ENCODE assay signal across 24 cellular contexts in the genomic region with DNA sequence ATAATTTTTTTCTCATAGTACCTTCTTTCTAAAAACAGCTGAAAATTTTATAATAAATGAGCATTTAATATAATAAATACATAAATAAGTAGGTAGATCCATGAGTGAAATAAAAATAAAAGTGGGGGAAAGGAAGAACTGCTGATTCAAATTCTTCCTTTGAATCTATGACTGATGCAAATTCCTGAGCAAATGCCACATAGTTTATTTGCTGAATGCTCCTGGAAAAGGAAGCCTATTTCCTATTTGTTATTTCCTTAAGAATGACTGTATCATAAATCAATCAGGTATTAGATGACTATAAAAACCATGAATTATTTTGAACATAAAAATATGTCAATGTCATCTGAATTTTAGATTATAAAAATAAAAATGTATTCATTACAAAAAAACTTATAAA. TPM values are rescaled to one million over a fixed set of nuclear protein-coding genes. Genes with fewer than 3 reads are reported as not detected.
DNase-seq lines count a peak whose midpoint lies in the region; ATAC-seq and TF ChIP-seq lines count a peak whose summit lies in the region.
"Had no signal": no experiment of that assay in that cellular context is flagged by ENCODE, and none has a peak within 500 bp of the region (broad histone marks: within the 10 kb centered on the region; RNA-seq: fewer than 3 reads in every experiment).

No MANE protein-coding gene starts in this region.

- no peaks in the 10 kb centered on the region for H3K27me3 Mint-ChIP-seq in activated CD4-positive, alpha-beta memory T cell treated with anti-CD3 and anti-CD28 coated beads, Interleukin-2, amount 10 ng/mL, durations not matched to agents 7 days and 5 days
- H3K27me3 Mint-ChIP-seq: activated CD8-positive, alpha-beta T cell treated with anti-CD3 and anti-CD28 coated beads for 36 hours; activated naive CD8-positive, alpha-beta T cell treated with anti-CD3 and anti-CD28 coated beads for 36 hours had no signal

- H3K9me1 ChIP-seq in IMR-90 (ENCODE audit: insufficient read depth, low read length), result peaks cover 5% of the 10 kb centered on the region; the same call in 1 of the 2 replicates

- H2BK120ac ChIP-seq in IMR-90 (ENCODE audit: low read depth, low read length), result no peak overlapping the region

- H3K4ac ChIP-seq in IMR-90 (ENCODE audit: low read depth, low read length), result no peak overlapping the region

- H3K56ac ChIP-seq in IMR-90 (ENCODE audit: extremely low read depth, insufficient read depth, low read length), result no peak overlapping the region

- no peak overlapping the region for H2AK5ac ChIP-seq in IMR-90 (ENCODE audit: low read depth, low read length)

- H2BK15ac ChIP-seq in IMR-90 (ENCODE audit: low read depth, low read length), result no peak overlapping the region

- DNase-seq in AG10803 (ENCODE audit: low read depth) (peak; percentile 61), IMR-90 (peak; percentile 48), choroid plexus epithelial cell (ENCODE audit: low read depth) (peak; percentile 61), left colon (no peak), lower lobe of right lung (no peak), SKM-1 (lab: John Stamatoyannopoulos, UW; ENCODE audit: unreplicated experiment) (no peak)
- no peak for DNase-seq in activated CD4-positive, alpha-beta memory T cell treated with anti-CD3 and anti-CD28 coated beads, Interleukin-2, amount 10 ng/mL, durations not matched to agents 7 days and 5 days
- DNase-seq: activated CD8-positive, alpha-beta T cell treated with anti-CD3 and anti-CD28 coated beads for 36 hours; activated naive CD8-positive, alpha-beta T cell treated with anti-CD3 and anti-CD28 coated beads for 36 hours; effector memory CD4-positive, alpha-beta T cell; GDM1; left ventricle myocardium inferior; NCI-H1436 treated with DMSO at 0.1 percent for 48 hours; NCI-H2227 treated with DMSO at 0.1 percent for 48 hours; RPMI8226; sigmoid colon; stimulated activated CD4-positive, alpha-beta T cell treated with anti-CD3 and anti-CD28 coated beads, Interleukin-2, amount 100 ng/mL, for 24 hours; stomach had no signal

- no peak overlapping the region for H2BK20ac ChIP-seq in IMR-90 (ENCODE audit: low read depth, low read length)

- no peak overlapping the region for H3K23ac ChIP-seq in IMR-90 (ENCODE audit: low read depth, low read length)

- H3K18ac ChIP-seq in IMR-90 (ENCODE audit: low read depth, low read length), result no peak overlapping the region

- no peak overlapping the region for H2AFZ ChIP-seq in IMR-90 (replicated peaks; ENCODE audit: low read length, poor library complexity)

- no peaks in the 10 kb centered on the region for H3K27me3 ChIP-seq in IMR-90 (ENCODE audit: control insufficient read depth, insufficient read depth, low read length)
- no peaks in the 10 kb centered on the region for H3K27me3 ChIP-seq in lower lobe of right lung (ENCODE audit: low read depth)
- H3K27me3 ChIP-seq: foreskin keratinocyte, sigmoid colon, stomach had no signal

- TF ChIP-seq POLR2A in IMR-90 (IDR thresholded peaks at IDR 0.05; ENCODE audit: low read depth, low read length), result no peak

- no peak overlapping the region for H4K8ac ChIP-seq in IMR-90 (ENCODE audit: low read depth in 2 of 2, low read length in 2 of 2)

- BruUV-seq in IMR-90 (replicated peaks; lab: Mats Ljungman, UMichigan), result no TSS peak

- H3K4me3 Mint-ChIP-seq in activated CD4-positive, alpha-beta memory T cell treated with anti-CD3 and anti-CD28 coated beads, Interleukin-2, amount 10 ng/mL, durations not matched to agents 7 days and 5 days, result no peak overlapping the region
- H3K4me3 Mint-ChIP-seq: activated CD8-positive, alpha-beta T cell treated with anti-CD3 and anti-CD28 coated beads for 36 hours; activated naive CD8-positive, alpha-beta T cell treated with anti-CD3 and anti-CD28 coated beads for 36 hours; activated T-helper 1 cell treated with anti-CD3 and anti-CD28 coated beads, Interleukin-12 subunit alpha, Interleukin-12 subunit beta, Interleukin-2, Interleukin-4 antibody, amounts not matched to agents 30 ng/mL and 10 ng/mL and 1 ng/mL, durations not matched to agents 14 hours and 24 hours and 36 hours had no signal

- peaks cover 20 to 51% of the 10 kb centered on the region in 2 experiments for H3K79me1 ChIP-seq in IMR-90 (ENCODE audit: low read depth in 1 of 2, low read length in 2 of 2)

- 0 out of 2 replicates have a peak overlapping the region, but pooled peaks have one; percentile 68 for H3K4me2 ChIP-seq in IMR-90 (ENCODE audit: low read depth, low read length)

- no peak overlapping the region for H2AK9ac ChIP-seq in IMR-90 (replicated peaks; ENCODE audit: low read depth, low read length, poor library complexity)

- peak overlapping the region; percentile 65 for H2BK5ac ChIP-seq in IMR-90 (ENCODE audit: low read depth, low read length, poor library complexity, severe bottlenecking)

- no peak overlapping the region for H3K4me3 ChIP-seq in AG10803 (ENCODE audit: low read length)
- H3K4me3 ChIP-seq in IMR-90 (ENCODE audit: insufficient read depth, low read depth, low read length), result no peak overlapping the region
- no peak overlapping the region for H3K4me3 ChIP-seq in choroid plexus epithelial cell (ENCODE audit: low read depth, low read length)
- H3K4me3 ChIP-seq in lower lobe of right lung, result no peak overlapping the region
- H3K4me3 ChIP-seq: left ventricle myocardium inferior, sigmoid colon, stomach had no signal

- no peaks in the 10 kb centered on the region for H3K9me3 ChIP-seq in IMR-90 (ENCODE audit: control insufficient read depth, insufficient read depth, low read length)
- H3K9me3 ChIP-seq in lower lobe of right lung, result no peaks in the 10 kb centered on the region
- H3K9me3 ChIP-seq: sigmoid colon, stomach had no signal

- H3K9ac ChIP-seq in IMR-90 (ENCODE audit: low read depth, low read length), result no peak overlapping the region

- dilution Hi-C loops in IMR-90 (cut with HindIII; ENCODE audit: low sequenced_read_pairs, unreplicated experiment), result no loop called here

- H3K4me1 ChIP-seq in IMR-90 (ENCODE audit: control insufficient read depth, insufficient read depth, low read length) (peaks cover 2% of the 10 kb centered on the region), lower lobe of right lung (peaks cover 20% of the 10 kb centered on the region)

- H3K27ac ChIP-seq in IMR-90 (ENCODE audit: insufficient read depth, low read length), result no peak overlapping the region
- H3K27ac ChIP-seq in lower lobe of right lung, result no peak overlapping the region
- H3K27ac ChIP-seq: foreskin keratinocyte, left ventricle myocardium inferior, sigmoid colon, stomach had no signal

- H4K20me1 ChIP-seq in IMR-90 (ENCODE audit: insufficient read depth, low read length), result peaks cover 2% of the 10 kb centered on the region; the same call in 1 of the 2 replicates

- ATAC-seq in IMR-90 (ENCODE audit: low read depth), result peak; percentile 64
- ATAC-seq in left colon, result peak; percentile 26
- ATAC-seq in lower lobe of right lung, result no peak
- ATAC-seq in HG02798 (IDR thresholded peaks at IDR 0.05; ENCODE audit: poor library complexity, unreplicated experiment), result no peak
- ATAC-seq: activated CD8-positive, alpha-beta T cell treated with anti-CD3 and anti-CD28 coated beads for 36 hours; foreskin keratinocyte had no signal

- POLR2A ChIA-PET in IMR-90 (lab: Charles Lee; ENCODE audit: unreplicated experiment), result interaction anchor here (1.0 kb wide), 1 partner anchor 10 kb away, joined by 3 read pairs; no protein-coding TSS in a partner anchor
- POLR2A ChIA-PET in activated CD4-positive, alpha-beta memory T cell treated with anti-CD3 and anti-CD28 coated beads, Interleukin-2, amount 10 ng/mL, durations not matched to agents 7 days and 5 days (lab: Charles Lee), result interaction anchor here (1.3 kb wide), 1 partner anchor 17 kb away, joined by 6 read pairs; a partner anchor contains a TSS

- H3K9me3 Mint-ChIP-seq in activated CD4-positive, alpha-beta memory T cell treated with anti-CD3 and anti-CD28 coated beads, Interleukin-2, amount 10 ng/mL, durations not matched to agents 7 days and 5 days, result peaks cover 2% of the 10 kb centered on the region
- H3K9me3 Mint-ChIP-seq: activated T-helper 1 cell treated with anti-CD3 and anti-CD28 coated beads, Interleukin-12 subunit alpha, Interleukin-12 subunit beta, Interleukin-2, Interleukin-4 antibody, amounts not matched to agents 30 ng/mL and 10 ng/mL and 1 ng/mL, durations not matched to agents 14 hours and 24 hours and 36 hours had no signal

- no peak overlapping the region for H3K27ac Mint-ChIP-seq in activated CD4-positive, alpha-beta memory T cell treated with anti-CD3 and anti-CD28 coated beads, Interleukin-2, amount 10 ng/mL, durations not matched to agents 7 days and 5 days
- H3K27ac Mint-ChIP-seq: activated CD8-positive, alpha-beta T cell treated with anti-CD3 and anti-CD28 coated beads for 36 hours; activated naive CD8-positive, alpha-beta T cell treated with anti-CD3 and anti-CD28 coated beads for 36 hours had no signal

- H4K91ac ChIP-seq in IMR-90 (ENCODE audit: insufficient read depth, low read depth, low read length), result no peak overlapping the region

- H3K14ac ChIP-seq in IMR-90 (replicated peaks; ENCODE audit: low read depth, low read length), result no peak overlapping the region

- no peak for TF ChIP-seq CTCF in AG10803 (conservative IDR thresholded peaks at IDR 0.05; ENCODE audit: low read length)
- no peak for TF ChIP-seq CTCF in IMR-90 (conservative IDR thresholded peaks at IDR 0.05; ENCODE audit: low read depth, low read length)
- no peak for TF ChIP-seq CTCF in choroid plexus epithelial cell (conservative IDR thresholded peaks at IDR 0.05; ENCODE audit: low read depth, low read length)
- no peak for TF ChIP-seq CTCF in lower lobe of right lung (IDR thresholded peaks at IDR 0.05)

- intact Hi-C loops in IMR-90 (cut with micrococcal nuclease), result no loop called here
- intact Hi-C loops in left colon (cut with DNase I, micrococcal nuclease), result no loop called here
- intact Hi-C loops in lower lobe of right lung (cut with DNase I), result no loop called here

- H3K4me1 Mint-ChIP-seq in activated CD4-positive, alpha-beta memory T cell treated with anti-CD3 and anti-CD28 coated beads, Interleukin-2, amount 10 ng/mL, durations not matched to agents 7 days and 5 days, result peaks cover 15% of the 10 kb centered on the region

- H3K36me3 ChIP-seq in IMR-90 (ENCODE audit: control insufficient read depth, insufficient read depth, low read length), result no peaks in the 10 kb centered on the region
- H3K36me3 ChIP-seq in lower lobe of right lung, result no peaks in the 10 kb centered on the region
- H3K36me3 ChIP-seq: left ventricle myocardium inferior, sigmoid colon, stomach had no signal

- CTCF ChIA-PET in IMR-90 (lab: Yijun Ruan, JAX), result no interaction called here
- CTCF ChIA-PET in activated CD4-positive, alpha-beta memory T cell treated with anti-CD3 and anti-CD28 coated beads, Interleukin-2, amount 10 ng/mL, durations not matched to agents 7 days and 5 days (lab: Charles Lee), result no interaction called here

- H4K5ac ChIP-seq in IMR-90 (ENCODE audit: low read depth, low read length), result no peak overlapping the region

- TF ChIP-seq RAD21 in IMR-90 (IDR thresholded peaks at IDR 0.05; ENCODE audit: low read length), result no peak

- H3K36me3 Mint-ChIP-seq in activated CD4-positive, alpha-beta memory T cell treated with anti-CD3 and anti-CD28 coated beads, Interleukin-2, amount 10 ng/mL, durations not matched to agents 7 days and 5 days (ENCODE audit: low read depth), result peaks cover 4% of the 10 kb centered on the region

- in situ Hi-C loops in IMR-90 (cut with MboI; ENCODE audit: low sequenced_read_pairs), result no loop called here

RNA-seq across cellular contexts. Expression of a gene that starts 16.6 kb away (rescaled TPM):
- 59.9 and 84.2 TPM in 2 replicates for total RNA-seq in IMR-90 (2012; rRNA removed)
- 25.4 and 32.5 TPM in 2 replicates for polyA plus RNA-seq in IMR-90 (2012; rRNA removed)
- 6.9 and 9.2 TPM in 2 replicates for polyA plus RNA-seq in IMR-90 (2012; cell fraction: cytosol; rRNA removed)
- 5.0 and 34.6 TPM in 2 replicates for polyA plus RNA-seq in IMR-90 (2012; cell fraction: nucleus; rRNA removed; ENCODE audit: low replicate concordance)
- total RNA-seq in left colon, result 10 to 100 TPM; 30.3 to 33.9 TPM
- 10 to 100 TPM; 26.0 to 26.3 TPM for total RNA-seq in activated CD4-positive, alpha-beta memory T cell treated with anti-CD3 and anti-CD28 coated beads, Interleukin-2, amount 10 ng/mL, durations not matched to agents 7 days and 5 days
- total RNA-seq in lower lobe of right lung, result 25.1 TPM

RNA-seq across cellular contexts. Expression of a gene that starts 49.4 kb away (rescaled TPM):
- total RNA-seq in IMR-90 (2012; rRNA removed), result not detected in 2 replicates
- polyA plus RNA-seq in IMR-90 (2012; rRNA removed), result not detected in 2 replicates
- polyA plus RNA-seq in IMR-90 (2012; cell fraction: cytosol; rRNA removed), result not detected in 2 replicates
- polyA plus RNA-seq in IMR-90 (2012; cell fraction: nucleus; rRNA removed; ENCODE audit: low replicate concordance), result not detected in 2 replicates
- not detected for total RNA-seq in left colon
- not detected for total RNA-seq in activated CD4-positive, alpha-beta memory T cell treated with anti-CD3 and anti-CD28 coated beads, Interleukin-2, amount 10 ng/mL, durations not matched to agents 7 days and 5 days
- not detected for total RNA-seq in lower lobe of right lung
- total RNA-seq: activated CD8-positive, alpha-beta T cell treated with anti-CD3 and anti-CD28 coated beads for 36 hours; activated naive CD8-positive, alpha-beta T cell treated with anti-CD3 and anti-CD28 coated beads for 36 hours; activated T-helper 1 cell treated with anti-CD3 and anti-CD28 coated beads, Interleukin-12 subunit alpha, Interleukin-12 subunit beta, Interleukin-2, Interleukin-4 antibody, amounts not matched to agents 30 ng/mL and 10 ng/mL and 1 ng/mL, durations not matched to agents 14 hours and 24 hours and 36 hours; cardiac septum; foreskin keratinocyte; left ventricle myocardium inferior; omental fat pad; sigmoid colon; urinary bladder had no signal
- polyA plus RNA-seq: foreskin keratinocyte, sigmoid colon, urinary bladder had no signal

Comparison
In these comparisons a context has a peak if more than half of its experiments do, and no peak if none do; other contexts are left out.
1. DNase-seq: peak in AG10803 (single experiment), IMR-90 (single experiment) and choroid plexus epithelial cell (single experiment); none in left colon (0 of 2), activated CD4-positive, alpha-beta memory T cell treated with anti-CD3 and anti-CD28 coated beads, Interleukin-2, amount 10 ng/mL, durations not matched to agents 7 days and 5 days (single experiment), lower lobe of right lung (single experiment) and SKM-1 (single experiment).
2. ATAC-seq: peak in IMR-90 (single experiment) and left colon (single experiment); none in lower lobe of right lung (0 of 2) and HG02798 (single experiment).